ENCODE assay signal across 9 cellular contexts in genomic region chr16:85309656-85310587, GRCh38.
DNase-seq lines count a peak whose midpoint lies in the region; ATAC-seq and TF ChIP-seq lines count a peak whose summit lies in the region.
"Had no signal": no experiment of that assay in that cellular context is flagged by ENCODE, and none has a peak within 500 bp of the region (broad histone marks: within the 10 kb centered on the region; RNA-seq: fewer than 3 reads in every experiment).

No MANE protein-coding gene starts in this region.

- no peaks in the 10 kb centered on the region for H3K79me2 ChIP-seq in DND-41 (ENCODE audit: insufficient read depth, low read length)

- no peak overlapping the region for H3K4me2 ChIP-seq in DND-41 (ENCODE audit: insufficient read depth, low read length)

- H3K9ac ChIP-seq in DND-41 (ENCODE audit: low read depth, low read length) (no peak overlapping the region), mucosa of rectum (ENCODE audit: low read depth in 1 of 2, low read length in 2 of 2) (no peak overlapping the region)

- H3K4me3 ChIP-seq in DND-41 (ENCODE audit: low read depth in 1 of 2, low read length in 2 of 2), result no peak overlapping the region
- no peak overlapping the region for H3K4me3 ChIP-seq in adrenal gland
- peak overlapping the region in 1 of 2 donors; percentile 41 for H3K4me3 ChIP-seq in mucosa of rectum (ENCODE audit: low read length in 2 of 2)

- no peaks in the 10 kb centered on the region for H3K27me3 ChIP-seq in DND-41 (ENCODE audit: insufficient read depth, low read length, poor library complexity)
- no peaks in the 10 kb centered on the region for H3K27me3 ChIP-seq in adrenal gland
- H3K27me3 ChIP-seq in mucosa of rectum (ENCODE audit: control insufficient read depth in 2 of 2, insufficient read depth in 2 of 2, low read length in 2 of 2), result peaks cover 0 to 2% of the 10 kb centered on the region in 2 donors

- intact Hi-C loops in adrenal gland (cut with DNase I) (no loop called here), posterior vena cava (cut with DNase I) (loop anchor here in 1 of 2 donors (10.0 kb wide), 1 partner anchor 295 kb away; no protein-coding TSS in a partner anchor)

- peak; percentile 31 for DNase-seq in DND-41
- DNase-seq in NCI-H1105 treated with DMSO at 0.1 percent for 48 hours (lab: John Stamatoyannopoulos, UW), result peak; percentile 55
- peak in 4 of 7 donors; percentile 51 to 76 (median 60) for DNase-seq in adrenal gland
- DNase-seq in T-helper 9 cell, result no peak
- DNase-seq in posterior vena cava (ENCODE audit: low spot score), result no peak
- no peak for DNase-seq in DMS79 (lab: John Stamatoyannopoulos, UW)

- H3K27ac ChIP-seq in DND-41 (ENCODE audit: low read length), result no peak overlapping the region
- peak overlapping the region in 2 of 5 donors; percentile 72 to 73 for H3K27ac ChIP-seq in adrenal gland
- peak overlapping the region; percentile 75 to 84 for H3K27ac ChIP-seq in mucosa of rectum (ENCODE audit: low read depth in 2 of 2, low read length in 2 of 2)

- H3K36me3 ChIP-seq in DND-41 (ENCODE audit: insufficient read depth, low read length) (no peaks in the 10 kb centered on the region), adrenal gland (replicated peaks in 1 of 2) (no peaks in the 10 kb centered on the region), mucosa of rectum (ENCODE audit: control insufficient read depth in 2 of 2, insufficient read depth in 2 of 2, low read length in 2 of 2) (no peaks in the 10 kb centered on the region)

- H3K9me3 ChIP-seq in DND-41 (ENCODE audit: insufficient read depth, low read length, severe bottlenecking) (no peaks in the 10 kb centered on the region), adrenal gland (replicated peaks in 1 of 3) (no peaks in the 10 kb centered on the region), mucosa of rectum (ENCODE audit: control insufficient read depth in 2 of 2, low read length in 2 of 2) (no peaks in the 10 kb centered on the region)

- H2AFZ ChIP-seq in DND-41 (ENCODE audit: low read depth, low read length), result no peak overlapping the region

- TF ChIP-seq POLR2A in adrenal gland (IDR thresholded peaks at IDR 0.05), result no peak

- H3K4me1 ChIP-seq in DND-41 (ENCODE audit: insufficient read depth, low read length), result peaks cover 11% of the 10 kb centered on the region
- peaks cover 39 to 88% of the 10 kb centered on the region in 2 donors for H3K4me1 ChIP-seq in adrenal gland (replicated peaks in 1 of 2)
- peaks cover 19 to 23% of the 10 kb centered on the region in 2 donors for H3K4me1 ChIP-seq in mucosa of rectum (ENCODE audit: control insufficient read depth in 2 of 2, insufficient read depth in 2 of 2, low read length in 2 of 2)

- ATAC-seq in DND-41 (ENCODE audit: insufficient read depth, low read depth) (0 out of 3 replicates have a peak, but pooled peaks have one; percentile 10), GM19035 (IDR thresholded peaks at IDR 0.05; ENCODE audit: unreplicated experiment) (no peak)
- ATAC-seq: HCT116 had no signal

- TF ChIP-seq CTCF in DND-41 (IDR thresholded peaks at IDR 0.05; ENCODE audit: borderline replicate concordance, extremely low read depth, low read length, poor library complexity, severe bottlenecking) (no peak), adrenal gland (IDR thresholded peaks at IDR 0.05) (peak in 1 of 6 experiments; percentile 3)

- no peaks in the 10 kb centered on the region for H4K20me1 ChIP-seq in DND-41 (ENCODE audit: insufficient read depth, low read length)

- WGBS in adrenal gland, 4 donors, result 55 to 73% (median 71%) methylated on average over 24 to 37 of the region's 37 CpGs

Comparison
In these comparisons a context has a peak if more than half of its experiments do, and no peak if none do; other contexts are left out.
1. DNase-seq: peak in DND-41 (single experiment), NCI-H1105 treated with DMSO at 0.1 percent for 48 hours (single experiment) and adrenal gland (4 of 7); none in T-helper 9 cell (single experiment), posterior vena cava (single experiment) and DMS79 (single experiment).